Comparison of ENCODE assay signal across 9 cellular contexts in genomic region chr2:144507441-144508161, GRCh38. TPM values are rescaled to one million over a fixed set of nuclear protein-coding genes. Genes with fewer than 3 reads are reported as not detected.
DNase-seq lines count a peak whose midpoint lies in the region; ATAC-seq and TF ChIP-seq lines count a peak whose summit lies in the region.
"Had no signal": no experiment of that assay in that cellular context is flagged by ENCODE, and none has a peak within 500 bp of the region (broad histone marks: within the 10 kb centered on the region; RNA-seq: fewer than 3 reads in every experiment).

No MANE protein-coding gene starts in this region.

- no peaks in the 10 kb centered on the region for H3K27me3 ChIP-seq in adrenal gland
- peaks cover 0 to 20% of the 10 kb centered on the region in 2 donors for H3K27me3 ChIP-seq in left lung
- H3K27me3 ChIP-seq in stomach smooth muscle (ENCODE audit: control insufficient read depth in 1 of 2, insufficient read depth in 2 of 2, low read length in 2 of 2) = peaks cover under 1 to 9% of the 10 kb centered on the region in 2 donors

- peak in 1 of 2 donors; percentile 14 for TF ChIP-seq POLR2A in adrenal gland (IDR thresholded peaks at IDR 0.05)

- DNase-seq in LHCN-M2 (ENCODE audit: low read depth) (peak; percentile 15), adrenal gland (no peak), left lung (no peak)
- no peak for DNase-seq in effector CD4-positive, alpha-beta T cell
- DNase-seq: NCI-H2029 treated with DMSO at 0.1 percent for 48 hours, small intestine had no signal

- H3K4me3 ChIP-seq in adrenal gland (peak overlapping the region in 1 of 4 donors; percentile 1), left lung (peak overlapping the region in 1 of 2 donors; percentile 17), stomach smooth muscle (ENCODE audit: low read length in 2 of 2) (peak overlapping the region; percentile 20 to 36)

- H3K36me3 ChIP-seq in adrenal gland (replicated peaks in 1 of 2) = no peaks in the 10 kb centered on the region
- H3K36me3 ChIP-seq in left lung = peaks cover 0 to 26% of the 10 kb centered on the region in 2 donors
- no peaks in the 10 kb centered on the region for H3K36me3 ChIP-seq in stomach smooth muscle (ENCODE audit: control insufficient read depth in 2 of 2, insufficient read depth in 2 of 2, low read length in 2 of 2)

- 16 to 25% (median 22%) methylated on average over 5 of the region's 5 CpGs for WGBS in adrenal gland, 4 donors

- H3K9me3 ChIP-seq in adrenal gland (replicated peaks in 1 of 3) (no peaks in the 10 kb centered on the region), left lung (no peaks in the 10 kb centered on the region), stomach smooth muscle (ENCODE audit: control insufficient read depth in 2 of 2, low read length in 2 of 2) (no peaks in the 10 kb centered on the region)

- intact Hi-C loops in adrenal gland (cut with DNase I) = no loop called here
- intact Hi-C loops in left lung (cut with DNase I) = no loop called here

- H3K9ac ChIP-seq in stomach smooth muscle (ENCODE audit: low read length in 2 of 2) = peak overlapping the region in 1 of 2 donors; percentile 48

- H3K27ac ChIP-seq in adrenal gland (peak overlapping the region; percentile 55 to 100 (median 83)), left lung (peak overlapping the region; percentile 98 to 99), stomach smooth muscle (ENCODE audit: low read length) (no peak overlapping the region)

- peaks cover 80 to 86% of the 10 kb centered on the region in 2 donors for H3K4me1 ChIP-seq in adrenal gland (replicated peaks in 1 of 2)
- peaks cover 32 to 98% of the 10 kb centered on the region in 2 donors for H3K4me1 ChIP-seq in left lung
- no peaks in the 10 kb centered on the region for H3K4me1 ChIP-seq in stomach smooth muscle (ENCODE audit: control insufficient read depth, insufficient read depth, low read length)

- peak; percentile 11 for ATAC-seq in left lung
- ATAC-seq in HG03521 (IDR thresholded peaks at IDR 0.05; ENCODE audit: unreplicated experiment) = no peak
- no peak for ATAC-seq in HG02938 (IDR thresholded peaks at IDR 0.05; ENCODE audit: unreplicated experiment)

- TF ChIP-seq CTCF in adrenal gland (IDR thresholded peaks at IDR 0.05) = no peak
- no peak for TF ChIP-seq CTCF in left lung (IDR thresholded peaks at IDR 0.05)

RNA-seq across cellular contexts. Expression of gene ZEB2, which starts 12.3 kb away (rescaled TPM):
- total RNA-seq in LHCN-M2 (2014; rRNA removed) (52.9 and 56.7 TPM in 2 replicates), adrenal gland (100 to 1,000 TPM in 7 of 8 donors, 10 to 100 TPM in 1; 91.0 to 226 (median 165) TPM), left lung (100 to 1,000 TPM; 141 to 272 TPM)
- 27.1 TPM for polyA plus RNA-seq in LHCN-M2 (2012)
- 10 to 100 TPM; 29.0 to 95.8 (median 54.3) TPM for polyA plus RNA-seq in adrenal gland
